25 cellular contexts compared by ENCODE assay signal in the genomic region with DNA sequence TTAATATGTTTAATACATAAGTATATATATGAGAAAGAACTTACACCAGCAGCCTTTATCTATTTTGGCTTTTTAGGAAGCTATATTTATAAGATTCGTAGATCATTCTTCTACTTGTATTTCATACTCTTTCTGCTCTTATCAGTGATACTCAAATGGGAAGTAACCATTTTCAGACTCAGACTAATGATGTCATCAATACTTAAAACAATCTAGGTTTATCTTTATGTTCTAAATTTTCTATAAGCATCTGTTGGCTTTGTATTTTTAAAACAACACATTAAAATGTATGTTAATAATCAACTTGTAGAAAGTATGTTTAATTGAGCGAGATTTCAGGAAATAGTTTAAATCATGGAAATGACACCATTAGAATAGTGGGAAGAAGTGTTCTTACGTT.
"Had no signal": no experiment of that assay in that cellular context is flagged by ENCODE, and none has a peak within 500 bp of the region (broad histone marks: within the 10 kb centered on the region; RNA-seq: fewer than 3 reads in every experiment).

No MANE protein-coding gene starts in this region.

- H3K4me1 ChIP-seq: esophagus squamous epithelium, left lung, psoas muscle, tibial nerve, upper lobe of left lung had no signal

- H3K4me3 ChIP-seq: esophagus squamous epithelium, left lung, psoas muscle, skin epidermis, thoracic aorta, tibial nerve, upper lobe of left lung had no signal

- H3K27ac ChIP-seq: esophagus squamous epithelium, left lung, psoas muscle, skin epidermis, thoracic aorta, tibial nerve, upper lobe of left lung had no signal

- H3K27me3 Mint-ChIP-seq: effector memory CD8-positive, alpha-beta T cell; naive thymus-derived CD8-positive, alpha-beta T cell; stimulated activated naive B cell treated with anti-CD40 and anti-IgM and Interleukin-4, amounts not matched to agents 10 μg/mL and 1 μg/mL and 100 μg/mL, for 72 hours; stimulated activated naive CD8-positive, alpha-beta T cell treated with anti-CD3 and anti-CD28 coated beads, Interleukin-15, Interleukin-2, amounts not matched to agents 100 ng/mL and 50 ng/mL, for 24 hours had no signal

- H3K4me1 Mint-ChIP-seq: nephron progenitor cell; stimulated activated naive B cell treated with anti-CD40 and anti-IgM and Interleukin-4, amounts not matched to agents 10 μg/mL and 1 μg/mL and 100 μg/mL, for 72 hours had no signal

- H3K9me3 ChIP-seq: esophagus squamous epithelium, left lung, psoas muscle, thoracic aorta, tibial nerve, upper lobe of left lung had no signal

- ATAC-seq: effector memory CD8-positive, alpha-beta T cell; left cardiac atrium; left lung; naive thymus-derived CD8-positive, alpha-beta T cell; psoas muscle; right cardiac atrium; stimulated activated naive B cell treated with anti-CD40 and anti-IgM and Interleukin-4, amounts not matched to agents 10 μg/mL and 1 μg/mL and 100 μg/mL, for 72 hours had no signal

- H3K4me3 Mint-ChIP-seq: effector memory CD8-positive, alpha-beta T cell; naive thymus-derived CD8-positive, alpha-beta T cell; nephron progenitor cell; stimulated activated naive B cell treated with anti-CD40 and anti-IgM and Interleukin-4, amounts not matched to agents 10 μg/mL and 1 μg/mL and 100 μg/mL, for 72 hours; stimulated activated naive CD8-positive, alpha-beta T cell treated with anti-CD3 and anti-CD28 coated beads, Interleukin-15, Interleukin-2, amounts not matched to agents 100 ng/mL and 50 ng/mL, for 24 hours had no signal

- H3K27ac Mint-ChIP-seq: effector memory CD8-positive, alpha-beta T cell; nephron progenitor cell; stimulated activated naive B cell treated with anti-CD40 and anti-IgM and Interleukin-4, amounts not matched to agents 10 μg/mL and 1 μg/mL and 100 μg/mL, for 72 hours; stimulated activated naive CD8-positive, alpha-beta T cell treated with anti-CD3 and anti-CD28 coated beads, Interleukin-15, Interleukin-2, amounts not matched to agents 100 ng/mL and 50 ng/mL, for 24 hours had no signal

- FAIRE-seq: urothelium cell line had no signal

- H3K9me3 Mint-ChIP-seq: effector memory CD8-positive, alpha-beta T cell; naive thymus-derived CD8-positive, alpha-beta T cell; nephron progenitor cell; stimulated activated naive B cell treated with anti-CD40 and anti-IgM and Interleukin-4, amounts not matched to agents 10 μg/mL and 1 μg/mL and 100 μg/mL, for 72 hours; stimulated activated naive CD8-positive, alpha-beta T cell treated with anti-CD3 and anti-CD28 coated beads, Interleukin-15, Interleukin-2, amounts not matched to agents 100 ng/mL and 50 ng/mL, for 24 hours had no signal

- H3K27me3 ChIP-seq: esophagus squamous epithelium, left lung, tibial nerve, upper lobe of left lung had no signal

- DNase-seq: cortex of kidney; effector memory CD8-positive, alpha-beta T cell; erythroblast; esophagus squamous epithelium; foreskin melanocyte; head of caudate nucleus; left cardiac atrium; left lung; mesendoderm; midbrain; naive thymus-derived CD8-positive, alpha-beta T cell; nephron progenitor cell; nucleus accumbens; posterior cingulate gyrus; psoas muscle; right cardiac atrium; stimulated activated CD4-positive, alpha-beta T cell treated with anti-CD3 and anti-CD28 coated beads, Interleukin-15, amount 100 ng/mL, for 24 hours; stimulated activated CD4-positive, alpha-beta T cell treated with anti-CD3 and anti-CD28 coated beads, Interleukin-2, amount 100 ng/mL, for 48 hours; stimulated activated naive B cell treated with anti-CD40 and anti-IgM and Interleukin-4, amounts not matched to agents 10 μg/mL and 1 μg/mL and 100 μg/mL, for 72 hours; upper lobe of left lung had no signal
